ENCODE assay signal across 9 cellular contexts in the genomic region with DNA sequence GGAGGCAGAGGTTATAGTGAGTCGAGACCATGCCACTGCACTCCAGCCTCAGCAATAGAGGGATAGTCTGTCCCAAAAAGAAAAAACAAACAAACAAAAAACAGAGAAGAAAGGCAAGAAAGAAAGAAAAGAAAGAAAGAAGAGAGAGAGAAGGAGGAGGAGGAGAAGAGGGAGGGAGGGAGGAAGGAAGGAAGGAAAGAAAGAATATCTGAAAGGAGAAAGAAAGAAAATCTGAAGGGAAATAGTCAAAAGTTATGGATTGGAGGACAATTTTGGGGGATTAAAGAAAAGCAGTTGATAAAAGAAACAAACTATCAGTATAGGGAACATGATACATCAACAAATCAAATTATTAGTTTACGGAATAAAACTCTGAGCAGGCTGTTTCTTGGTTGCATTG.
"Had no signal": no experiment of that assay in that cellular context is flagged by ENCODE, and none has a peak within 500 bp of the region (broad histone marks: within the 10 kb centered on the region; RNA-seq: fewer than 3 reads in every experiment).

No MANE protein-coding gene starts in this region.

- H3K4me1 ChIP-seq: HAP-1 had no signal

- DNase-seq: GM23248, GOT3, H7, KG1 had no signal

- H3K4me3 ChIP-seq: GM23248, HAP-1 had no signal

- H2AFZ ChIP-seq: GM23248 had no signal

- H3K27ac ChIP-seq: GM23248, HL-60 had no signal

- H3K4me1 Mint-ChIP-seq: IgD-negative memory B cell had no signal

- H3K9ac ChIP-seq: GM23248 had no signal

- H3K4me3 Mint-ChIP-seq: IgD-negative memory B cell had no signal

- ATAC-seq: HCT116, HepG2 had no signal

- H3K27ac Mint-ChIP-seq: IgD-negative memory B cell had no signal

- H3K27me3 Mint-ChIP-seq: IgD-negative memory B cell had no signal
